ENCODE assay signal across 8 cellular contexts in the genomic region with DNA sequence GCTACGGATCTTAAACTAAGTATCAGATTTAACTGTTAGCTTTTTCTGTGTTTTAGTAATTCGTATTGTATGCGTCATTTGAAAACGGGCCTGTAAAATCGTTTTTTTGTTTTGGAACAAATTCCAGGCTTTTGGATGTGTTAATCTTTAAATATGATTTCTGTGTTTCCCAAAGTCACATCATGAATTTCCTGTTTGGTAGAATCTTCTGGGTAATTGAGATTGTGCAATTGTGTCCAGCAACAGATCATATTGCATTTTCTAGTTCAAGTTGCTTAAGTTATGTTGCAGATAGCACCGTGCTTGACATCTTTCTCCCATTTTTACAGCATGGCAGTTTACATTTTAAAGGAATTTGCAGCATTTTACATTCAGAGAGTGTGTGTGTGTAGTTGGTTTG. TPM values are rescaled to one million over a fixed set of nuclear protein-coding genes. Genes with fewer than 3 reads are reported as not detected.
DNase-seq lines count a peak whose midpoint lies in the region; ATAC-seq and TF ChIP-seq lines count a peak whose summit lies in the region.

No MANE protein-coding gene starts in this region.

- ATAC-seq in DND-41 (ENCODE audit: insufficient read depth, low read depth): no peak
- ATAC-seq in HG03520 (IDR thresholded peaks at IDR 0.05; ENCODE audit: unreplicated experiment): no peak

- H3K4me2 ChIP-seq in DND-41 (ENCODE audit: insufficient read depth, low read length): peak overlapping the region; percentile 64

- peaks cover 31% of the 10 kb centered on the region for H4K20me1 ChIP-seq in DND-41 (ENCODE audit: insufficient read depth, low read length)

- in situ Hi-C loops in astrocyte of the cerebellum (cut with HindIII; ENCODE audit: low sequenced_read_pairs): no loop called here

- H3K79me2 ChIP-seq in DND-41 (ENCODE audit: insufficient read depth, low read length): peaks cover 68% of the 10 kb centered on the region

- H3K4me3 ChIP-seq in DND-41 (ENCODE audit: low read depth in 1 of 2, low read length in 2 of 2): peak overlapping the region; percentile 89 to 99; a peak in 3 of 4 replicates
- H3K4me3 ChIP-seq in astrocyte of the cerebellum (ENCODE audit: low read depth, low read length): peak overlapping the region; percentile 96

- CTCF ChIA-PET in GM10248 (lab: Yijun Ruan, JAX): interaction anchor here (1.2 to 9.2 kb wide), 6 partner anchors 8 to 97 kb away, joined by 3 to 157 read pairs (median 6); no protein-coding TSS in a partner anchor

- H3K27ac ChIP-seq in DND-41 (ENCODE audit: low read length): peak overlapping the region; percentile 91

- DNase-seq in DND-41 (no peak), LoVo (ENCODE audit: low spot score) (peak; percentile 19), astrocyte of the cerebellum (ENCODE audit: low read depth) (peak; percentile 32), lung microvascular endothelial cell (ENCODE audit: low read depth in 2 of 2) (peak; percentile 43 to 61), GDM1 (lab: John Stamatoyannopoulos, UW) (no peak), GM10248 (ENCODE audit: extremely low spot score) (no peak), cerebellar nuclear complex (lab: John Stamatoyannopoulos, UW) (no peak)

- POLR2A ChIA-PET in GM10248 (lab: Yijun Ruan, JAX): interaction anchor here (1.5 kb wide), 1 partner anchor 18 kb away, joined by 4 read pairs; no protein-coding TSS in a partner anchor

- H3K9me3 ChIP-seq in DND-41 (ENCODE audit: insufficient read depth, low read length, severe bottlenecking): no peaks in the 10 kb centered on the region

- H3K4me1 ChIP-seq in DND-41 (ENCODE audit: insufficient read depth, low read length): peaks cover 31% of the 10 kb centered on the region

- peaks cover 5% of the 10 kb centered on the region; the same call in 1 of the 2 replicates for H3K36me3 ChIP-seq in DND-41 (ENCODE audit: insufficient read depth, low read length)

- TF ChIP-seq CTCF in DND-41 (IDR thresholded peaks at IDR 0.05; ENCODE audit: borderline replicate concordance, extremely low read depth, low read length, poor library complexity, severe bottlenecking) (no peak), astrocyte of the cerebellum (IDR thresholded peaks at IDR 0.05; ENCODE audit: low read depth, low read length, missing control alignments) (no peak), GM10248 (IDR thresholded peaks at IDR 0.05; ENCODE audit: control extremely low read depth, extremely low read depth, low read depth, missing control alignments) (no peak)

- H3K27me3 ChIP-seq in DND-41 (ENCODE audit: insufficient read depth, low read length, poor library complexity): no peaks in the 10 kb centered on the region

- H3K9ac ChIP-seq in DND-41 (ENCODE audit: low read depth, low read length): peak overlapping the region; percentile 87

- no peak overlapping the region for H2AFZ ChIP-seq in DND-41 (ENCODE audit: low read depth, low read length)

RNA-seq across cellular contexts. Expression of a gene that starts 1.9 kb away (rescaled TPM):
- total RNA-seq in lung microvascular endothelial cell: 29.2 and 36.5 TPM in 2 replicates

RNA-seq across cellular contexts. Expression of a gene that starts 5.0 kb away (rescaled TPM):
- not detected in 2 replicates for total RNA-seq in lung microvascular endothelial cell

Comparison
In these comparisons a context has a peak if more than half of its experiments do, and no peak if none do; other contexts are left out.
1. DNase-seq: peak in LoVo (single experiment), astrocyte of the cerebellum (single experiment) and lung microvascular endothelial cell (2 of 2); none in DND-41 (single experiment), GDM1 (single experiment), GM10248 (single experiment) and cerebellar nuclear complex (0 of 2).